In genomic region chr15:75346796-75347221, GRCh38 we compare ENCODE assay signal across 8 cellular contexts. TPM values are rescaled to one million over a fixed set of nuclear protein-coding genes. Genes with fewer than 3 reads are reported as not detected.
DNase-seq lines count a peak whose midpoint lies in the region; ATAC-seq and TF ChIP-seq lines count a peak whose summit lies in the region.

Gene NEIL1, plus strand, starts transcription at chr15:75347039. Its CDS starts 1,867 bp downstream, at chr15:75348906.

- BruUV-seq in MCF 10A (replicated peaks; lab: Mats Ljungman, UMichigan), result no TSS peak

- peak within 1 kb of the TSS; percentile 74 for H3K27ac Mint-ChIP-seq in MCF 10A (ENCODE audit: low read depth, unreplicated experiment)

- no peak for TF ChIP-seq EP300 in suprapubic skin (IDR thresholded peaks at IDR 0.05)

- no peak for TF ChIP-seq CTCF in 22Rv1 (IDR thresholded peaks at IDR 0.05)
- TF ChIP-seq CTCF in MCF 10A (IDR thresholded peaks at IDR 0.05; ENCODE audit: unreplicated experiment), result no peak
- TF ChIP-seq CTCF in liver (IDR thresholded peaks at IDR 0.05; ENCODE audit: low read depth, low read length, missing input control), result no peak
- no peak for TF ChIP-seq CTCF in suprapubic skin (IDR thresholded peaks at IDR 0.05)

- intact Hi-C loops in MCF 10A (cut with micrococcal nuclease), result no loop called here

- H3K9me3 ChIP-seq in liver (ENCODE audit: control insufficient read depth in 4 of 4, low read length in 3 of 4) (no peaks in the 10 kb centered on the region), suprapubic skin (no peaks in the 10 kb centered on the region)

- peak within 1 kb of the TSS; percentile 63 for H3K27ac ChIP-seq in 22Rv1
- H3K27ac ChIP-seq in liver (ENCODE audit: low read depth in 1 of 2, low read length in 2 of 2), result peak within 1 kb of the TSS; percentile 62 to 74
- H3K27ac ChIP-seq in suprapubic skin, result peak within 1 kb of the TSS; percentile 71

- TF ChIP-seq RAD21 in liver (IDR thresholded peaks at IDR 0.05), result no peak

- CTCF ChIA-PET in MCF 10A (lab: Yijun Ruan, JAX), result no interaction called here

- H3K36me3 ChIP-seq in liver (ENCODE audit: control insufficient read depth in 4 of 4, insufficient read depth in 3 of 4, low read depth in 1 of 4, low read length in 3 of 4), result peaks cover 0 to 4% (median 0%) of the 10 kb centered on the region in 4 donors
- no peaks in the 10 kb centered on the region for H3K36me3 ChIP-seq in suprapubic skin

- H3K4me3 Mint-ChIP-seq in MCF 10A (ENCODE audit: unreplicated experiment), result peak within 1 kb of the TSS; percentile 86

- WGBS in liver, result 16% methylated on average over 20 of the region's 20 CpGs
- 21% methylated on average over 20 of the region's 20 CpGs for WGBS in suprapubic skin

- no peaks in the 10 kb centered on the region for H3K27me3 Mint-ChIP-seq in MCF 10A (ENCODE audit: insufficient read depth, unreplicated experiment)

- H3K4me1 ChIP-seq in liver (ENCODE audit: control insufficient read depth in 4 of 4, insufficient read depth in 4 of 4, low read length in 3 of 4), result peaks cover 3 to 20% (median 10%) of the 10 kb centered on the region in 4 donors
- H3K4me1 ChIP-seq in suprapubic skin, result peaks cover 24% of the 10 kb centered on the region

- no peak for TF ChIP-seq POLR2A in suprapubic skin (IDR thresholded peaks at IDR 0.05)

- no peaks in the 10 kb centered on the region for H3K27me3 ChIP-seq in liver (ENCODE audit: control insufficient read depth in 4 of 4, insufficient read depth in 4 of 4, low read length in 3 of 4)
- H3K27me3 ChIP-seq in suprapubic skin, result no peaks in the 10 kb centered on the region

- H3K36me3 Mint-ChIP-seq in MCF 10A (ENCODE audit: insufficient read depth, unreplicated experiment), result peaks cover 21% of the 10 kb centered on the region

- POLR2A ChIA-PET in MCF 10A (lab: Yijun Ruan, JAX), result interaction anchor here (1.0 to 3.8 kb wide), 4 partner anchors 12 to 109 kb away, joined by 3 to 30 read pairs (median 10); partner anchors contain the start of gene MAN2C1

- peak within 1 kb of the TSS; percentile 60 to 77 for H3K9ac ChIP-seq in liver (ENCODE audit: low read depth in 1 of 2, low read length in 2 of 2)

- no peaks in the 10 kb centered on the region for H3K9me3 Mint-ChIP-seq in MCF 10A (ENCODE audit: unreplicated experiment)

- ATAC-seq in HG02798 (IDR thresholded peaks at IDR 0.05; ENCODE audit: poor library complexity, unreplicated experiment) (peak; percentile 6), HG02588 (IDR thresholded peaks at IDR 0.05; ENCODE audit: unreplicated experiment) (no peak)

- H3K4me1 Mint-ChIP-seq in MCF 10A (ENCODE audit: insufficient read depth, unreplicated experiment), result peaks cover 5% of the 10 kb centered on the region

- DNase-seq in MCF 10A (ENCODE audit: unreplicated experiment), result no peak
- DNase-seq in suprapubic skin (ENCODE audit: low spot score in 2 of 2), result no peak
- no peak for DNase-seq in NCI-H2196 treated with DMSO at 0.1 percent for 48 hours (lab: John Stamatoyannopoulos, UW; ENCODE audit: unreplicated experiment)
- DNase-seq in H4 (ENCODE audit: low spot score), result no peak

- H3K4me3 ChIP-seq in liver (ENCODE audit: low read depth in 1 of 3, low read length in 3 of 3), result peak within 1 kb of the TSS; percentile 85 to 95 (median 90)
- H3K4me3 ChIP-seq in suprapubic skin, result peak within 1 kb of the TSS; percentile 95

TF ChIP-seq in liver, 16 proteins besides CTCF, POLR2A, EP300 and RAD21:
- TF ChIP-seq TAF1 (conservative IDR thresholded peaks at IDR 0.05), result peak; percentile 75
- TF ChIP-seq RXRA (IDR thresholded peaks at IDR 0.05), result no peak

RNA-seq across cellular contexts. Expression of gene NEIL1, which starts in this region (rescaled TPM):
- total RNA-seq in MCF 10A (2022) (6.6 and 9.5 TPM in 2 replicates), liver (10 to 100 TPM in 1 of 2 donors, 1 to 10 TPM in 1; 5.3 to 25.8 TPM), suprapubic skin (100 to 1,000 TPM in 1 of 4 donors, 10 to 100 TPM in 3; 26.3 to 123 (median 38.0) TPM)
- polyA plus RNA-seq in liver, result 10 to 100 TPM; 11.2 to 23.8 TPM
- 0.72 and 2.3 TPM in 2 replicates for total RNA-seq in H4 (2014; rRNA removed; shearing (Covaris generic))
